In the genomic region with DNA sequence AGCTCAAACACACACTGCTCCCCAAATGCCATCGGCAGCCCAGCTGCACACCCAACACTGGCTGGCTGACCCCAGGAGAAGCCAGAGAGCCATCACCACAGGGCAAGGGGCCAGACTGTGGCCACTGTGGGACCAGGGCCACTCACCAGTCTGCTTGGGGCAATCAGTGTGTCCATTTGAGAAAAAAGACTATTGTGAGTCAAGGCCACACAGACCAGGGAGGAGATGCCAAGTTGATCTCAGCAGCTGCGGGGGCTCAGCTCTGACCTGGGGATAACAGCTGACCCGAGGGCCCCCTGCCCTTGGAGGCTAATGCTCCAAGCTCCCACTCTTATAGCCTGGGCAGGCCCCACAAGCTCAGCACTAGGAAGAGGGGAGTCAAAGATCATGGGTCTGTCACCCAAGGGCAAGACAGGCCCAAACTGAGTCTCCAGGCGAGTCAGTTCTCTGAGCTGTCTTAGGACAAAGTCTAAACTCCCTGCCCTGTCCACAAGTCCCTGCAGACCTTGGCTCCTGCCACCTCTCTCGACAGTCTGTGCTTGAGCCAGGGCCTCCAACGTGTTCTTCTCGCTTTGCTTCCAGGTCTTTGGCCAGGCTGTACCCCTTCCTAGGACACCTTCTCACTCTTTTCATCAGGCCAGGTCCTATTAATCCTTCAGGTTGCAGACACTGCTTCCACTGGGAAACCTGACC, we compare ENCODE assay signal across 8 cellular contexts. TPM values are rescaled to one million over a fixed set of nuclear protein-coding genes. Genes with fewer than 3 reads are reported as not detected.
DNase-seq lines count a peak whose midpoint lies in the region; ATAC-seq, FAIRE-seq and TF ChIP-seq lines count a peak whose summit lies in the region.

No MANE protein-coding gene starts in this region.

- no peak overlapping the region for H3K9ac ChIP-seq in endodermal cell (ENCODE audit: extremely low read depth, low read length, poor library complexity, severe bottlenecking)

- H3K9me3 Mint-ChIP-seq in endodermal cell, result no peaks in the 10 kb centered on the region

- H3K4me3 ChIP-seq in SJCRH30, result no peak overlapping the region
- H3K4me3 ChIP-seq in gastroesophageal sphincter, result no peak overlapping the region
- no peak overlapping the region for H3K4me3 ChIP-seq in sigmoid colon
- H3K4me3 ChIP-seq in endodermal cell (ENCODE audit: low read length), result no peak overlapping the region

- H3K27ac Mint-ChIP-seq in endodermal cell, result no peak overlapping the region

- intact Hi-C loops in sigmoid colon (cut with DNase I), result no loop called here

- ATAC-seq in gastroesophageal sphincter (no peak), HG02885 (IDR thresholded peaks at IDR 0.05; ENCODE audit: poor library complexity, unreplicated experiment) (no peak)

- 0 out of 2 replicates have a peak, but pooled peaks cover 9% of the 10 kb centered on the region for H3K36me3 ChIP-seq in SJCRH30
- peaks cover 0 to 6% of the 10 kb centered on the region in 2 donors for H3K36me3 ChIP-seq in gastroesophageal sphincter
- peaks cover 3 to 7% (median 5%) of the 10 kb centered on the region in 4 donors for H3K36me3 ChIP-seq in sigmoid colon
- no peaks in the 10 kb centered on the region for H3K36me3 ChIP-seq in endodermal cell (ENCODE audit: control insufficient read depth, insufficient read depth, low read length)

- TF ChIP-seq CTCF in gastroesophageal sphincter (IDR thresholded peaks at IDR 0.05), result no peak
- no peak for TF ChIP-seq CTCF in sigmoid colon (IDR thresholded peaks at IDR 0.05)
- no peak for TF ChIP-seq CTCF in endodermal cell (conservative IDR thresholded peaks at IDR 0.05)

- H3K4me1 ChIP-seq in SJCRH30 (peaks cover 46% of the 10 kb centered on the region), gastroesophageal sphincter (peaks cover 28 to 100% (median 84%) of the 10 kb centered on the region in 3 donors), sigmoid colon (peaks cover 0 to 100% (median 99%) of the 10 kb centered on the region in 4 donors), endodermal cell (ENCODE audit: control insufficient read depth, insufficient read depth, low read length) (peaks cover 19% of the 10 kb centered on the region)

- H3K27ac ChIP-seq in SJCRH30 (peak overlapping the region; percentile 30), gastroesophageal sphincter (peak overlapping the region in 3 of 4 donors; percentile 69 to 100 (median 86)), sigmoid colon (peak overlapping the region; percentile 87 to 100 (median 94)), endodermal cell (ENCODE audit: low read depth, low read length) (no peak overlapping the region)

- no peaks in the 10 kb centered on the region for H3K27me3 Mint-ChIP-seq in endodermal cell (ENCODE audit: insufficient read depth)

- no peak overlapping the region for H3K4me3 Mint-ChIP-seq in endodermal cell

- no peaks in the 10 kb centered on the region for H3K9me3 ChIP-seq in SJCRH30 (replicated peaks)
- no peaks in the 10 kb centered on the region for H3K9me3 ChIP-seq in gastroesophageal sphincter
- H3K9me3 ChIP-seq in sigmoid colon, result no peaks in the 10 kb centered on the region
- H3K9me3 ChIP-seq in endodermal cell (ENCODE audit: control insufficient read depth, low read length), result no peaks in the 10 kb centered on the region

- WGBS in gastroesophageal sphincter (ENCODE audit: low coverage in 1 of 2), 2 donors, result 40 to 44% methylated on average over 4 to 5 of the region's 7 CpGs
- WGBS in sigmoid colon, 2 donors, result 29 to 50% methylated on average over 7 of the region's 7 CpGs
- WGBS in endodermal cell (ENCODE audit: insufficient coverage in 1 of 2, insufficient read length in 1 of 2), 2 experiments, result 82% methylated on average over 4 to 7 of the region's 7 CpGs

- DNase-seq in GM12892 (ENCODE audit: insufficient read length) (no peak), SJCRH30 (peak in 1 of 2 experiments; percentile 65), sigmoid colon (no peak), NCI-H510A (lab: John Stamatoyannopoulos, UW) (no peak), endodermal cell (no peak), NCI-H748 treated with DMSO at 0.1 percent for 48 hours (lab: John Stamatoyannopoulos, UW) (no peak)

- H3K27me3 ChIP-seq in SJCRH30 (no peaks in the 10 kb centered on the region), gastroesophageal sphincter (no peaks in the 10 kb centered on the region), sigmoid colon (no peaks in the 10 kb centered on the region), endodermal cell (ENCODE audit: control insufficient read depth, insufficient read depth, low read length, poor library complexity, severe bottlenecking) (no peaks in the 10 kb centered on the region)

- TF ChIP-seq EP300 in gastroesophageal sphincter (IDR thresholded peaks at IDR 0.05) (no peak), sigmoid colon (IDR thresholded peaks at IDR 0.05) (no peak)

- no peaks in the 10 kb centered on the region for H3K36me3 Mint-ChIP-seq in endodermal cell (ENCODE audit: low read depth)

- TF ChIP-seq POLR2A in GM12892 (IDR thresholded peaks at IDR 0.05; ENCODE audit: low read depth, low read length) (no peak), gastroesophageal sphincter (IDR thresholded peaks at IDR 0.05) (no peak), sigmoid colon (IDR thresholded peaks at IDR 0.05) (no peak)

- FAIRE-seq in GM12892 (lab: Jason Lieb, UNC), result peak; percentile 33

- peaks cover 37% of the 10 kb centered on the region for H3K4me1 Mint-ChIP-seq in endodermal cell

RNA-seq across cellular contexts. Expression of a gene that starts 30.1 kb away (rescaled TPM):
- 13.3 TPM for polyA plus RNA-seq in GM12892 (2012; ENCODE audit: missing spikeins)
- total RNA-seq in SJCRH30 (2014; rRNA removed; shearing (Covaris generic)), result 11.0 and 11.3 TPM in 2 replicates
- total RNA-seq in gastroesophageal sphincter (10 to 100 TPM; 41.7 to 95.2 (median 47.6) TPM), sigmoid colon (10 to 100 TPM; 33.5 to 63.1 (median 37.3) TPM), endodermal cell (10 to 100 TPM; 66.9 to 70.4 TPM)
- polyA plus RNA-seq in sigmoid colon, result 10 to 100 TPM; 11.4 to 20.4 (median 16.9) TPM
- 114 TPM for polyA plus RNA-seq in endodermal cell (2013, experiment 1 of 2)
- 103 TPM for polyA plus RNA-seq in endodermal cell (2013, experiment 2 of 2)
